ENCODE assay signal across 10 cellular contexts in the genomic region with DNA sequence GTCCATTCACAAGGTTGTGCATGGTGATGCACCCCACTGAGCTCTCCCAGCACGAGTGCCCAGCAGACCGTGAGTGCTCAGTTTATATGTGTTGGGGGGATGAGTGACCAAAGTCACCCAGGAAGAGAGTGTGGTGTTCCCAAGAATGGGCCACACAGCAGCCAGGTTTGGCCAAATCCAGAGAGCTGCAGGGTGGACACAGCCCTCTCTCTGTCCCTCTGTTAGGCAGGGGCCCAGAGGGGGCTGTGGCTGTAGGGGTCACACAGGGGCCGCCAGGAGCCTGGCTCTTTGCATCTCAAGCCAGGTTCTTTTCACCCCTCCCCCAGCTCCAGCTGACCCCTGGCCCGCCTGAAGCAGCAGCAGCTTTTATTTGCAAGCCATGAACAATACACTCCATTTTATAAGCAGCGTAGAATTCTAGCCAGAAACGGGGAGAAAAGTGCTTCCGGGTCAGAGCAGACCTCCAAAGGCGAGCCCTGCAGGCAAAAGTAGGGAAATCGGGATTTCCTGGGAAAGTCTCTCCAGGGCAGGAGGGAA. TPM values are rescaled to one million over a fixed set of nuclear protein-coding genes. Genes with fewer than 3 reads are reported as not detected.
DNase-seq lines count a peak whose midpoint lies in the region; ATAC-seq and TF ChIP-seq lines count a peak whose summit lies in the region.
"Had no signal": no experiment of that assay in that cellular context is flagged by ENCODE, and none has a peak within 500 bp of the region (broad histone marks: within the 10 kb centered on the region; RNA-seq: fewer than 3 reads in every experiment).

No MANE protein-coding gene starts in this region.

- peaks cover 72% of the 10 kb centered on the region for H3K36me3 Mint-ChIP-seq in activated T-helper 2 cell treated with anti-CD3 and anti-CD28 coated beads, Interferon-gamma antibody, Interleukin-2, Interleukin-4, amounts not matched to agents 10 μg/mL and 5 μg/mL and 100 μg/mL, durations not matched to agents 14 hours and 24 hours and 36 hours (ENCODE audit: low read depth)
- peaks cover 0 to 2% of the 10 kb centered on the region in 2 donors for H3K36me3 Mint-ChIP-seq in naive B cell

- intact Hi-C loops in activated T-helper 2 cell treated with anti-CD3 and anti-CD28 coated beads, Interferon-gamma antibody, Interleukin-2, Interleukin-4, amounts not matched to agents 10 μg/mL and 5 μg/mL and 100 μg/mL, durations not matched to agents 14 hours and 24 hours and 36 hours (cut with micrococcal nuclease), result loop anchor here (5.0 kb wide), 1 partner anchor 797 kb away; the partner anchor contains the start of gene HSBP1
- intact Hi-C loops in sciatic nerve (cut with DNase I), result no loop called here

- peak overlapping the region; percentile 57 for H3K27ac ChIP-seq in AG04450 (ENCODE audit: low read depth, low read length)
- H3K27ac ChIP-seq: body of pancreas had no signal

- H3K9me3 ChIP-seq in AG04450 (ENCODE audit: control insufficient read depth, insufficient read depth, low read length), result peaks cover 13% of the 10 kb centered on the region
- H3K9me3 ChIP-seq: body of pancreas had no signal

- ATAC-seq in naive B cell (ENCODE audit: low read depth in 2 of 2), result no peak
- ATAC-seq in HG03025 (IDR thresholded peaks at IDR 0.05; ENCODE audit: low FRiP score, unreplicated experiment), result no peak
- ATAC-seq in sciatic nerve, result no peak
- ATAC-seq: body of pancreas had no signal

- DNase-seq in AG04450 (ENCODE audit: low read depth, low spot score), result no peak
- DNase-seq in H7, result peak; percentile 68
- DNase-seq in activated T-helper 2 cell treated with anti-CD3 and anti-CD28 coated beads, Interferon-gamma antibody, Interleukin-2, Interleukin-4, amounts not matched to agents 10 μg/mL and 5 μg/mL and 100 μg/mL, durations not matched to agents 14 hours and 24 hours and 36 hours (ENCODE audit: low spot score), result no peak
- no peak for DNase-seq in naive B cell
- no peak for DNase-seq in globus pallidus (ENCODE audit: low spot score)
- DNase-seq in occipital lobe (lab: John Stamatoyannopoulos, UW), result no peak
- no peak for DNase-seq in sciatic nerve (ENCODE audit: low spot score)
- DNase-seq: body of pancreas; stimulated activated CD4-positive, alpha-beta T cell treated with anti-CD3 and anti-CD28 coated beads, Interleukin-4, amount 100 ng/mL, for 1 hour had no signal

- no peaks in the 10 kb centered on the region for H3K9me3 Mint-ChIP-seq in activated T-helper 2 cell treated with anti-CD3 and anti-CD28 coated beads, Interferon-gamma antibody, Interleukin-2, Interleukin-4, amounts not matched to agents 10 μg/mL and 5 μg/mL and 100 μg/mL, durations not matched to agents 14 hours and 24 hours and 36 hours
- H3K9me3 Mint-ChIP-seq in naive B cell, result no peaks in the 10 kb centered on the region

- peak overlapping the region; percentile 87 for H3K27ac Mint-ChIP-seq in activated T-helper 2 cell treated with anti-CD3 and anti-CD28 coated beads, Interferon-gamma antibody, Interleukin-2, Interleukin-4, amounts not matched to agents 10 μg/mL and 5 μg/mL and 100 μg/mL, durations not matched to agents 14 hours and 24 hours and 36 hours
- peak overlapping the region in 5 of 6 donors; percentile 40 to 87 (median 54) for H3K27ac Mint-ChIP-seq in naive B cell

- H3K4me1 Mint-ChIP-seq in activated T-helper 2 cell treated with anti-CD3 and anti-CD28 coated beads, Interferon-gamma antibody, Interleukin-2, Interleukin-4, amounts not matched to agents 10 μg/mL and 5 μg/mL and 100 μg/mL, durations not matched to agents 14 hours and 24 hours and 36 hours (ENCODE audit: low read depth), result peaks cover 87% of the 10 kb centered on the region
- peaks cover 66 to 93% (median 90%) of the 10 kb centered on the region in 3 donors for H3K4me1 Mint-ChIP-seq in naive B cell

- no peaks in the 10 kb centered on the region for H3K27me3 Mint-ChIP-seq in activated T-helper 2 cell treated with anti-CD3 and anti-CD28 coated beads, Interferon-gamma antibody, Interleukin-2, Interleukin-4, amounts not matched to agents 10 μg/mL and 5 μg/mL and 100 μg/mL, durations not matched to agents 14 hours and 24 hours and 36 hours (ENCODE audit: low read depth)
- no peaks in the 10 kb centered on the region for H3K27me3 Mint-ChIP-seq in naive B cell

- no peaks in the 10 kb centered on the region; the same call in none of the 2 replicates for H3K36me3 ChIP-seq in H7 (replicated peaks; ENCODE audit: control insufficient read depth, insufficient read depth, low read length)

- H3K4me3 ChIP-seq in AG04450 (ENCODE audit: low read depth, low read length) (no peak overlapping the region), H7 (ENCODE audit: insufficient read depth, low read depth, low read length) (no peak overlapping the region)
- H3K4me3 ChIP-seq: body of pancreas had no signal

- peak overlapping the region; percentile 57 for H3K4me3 Mint-ChIP-seq in activated T-helper 2 cell treated with anti-CD3 and anti-CD28 coated beads, Interferon-gamma antibody, Interleukin-2, Interleukin-4, amounts not matched to agents 10 μg/mL and 5 μg/mL and 100 μg/mL, durations not matched to agents 14 hours and 24 hours and 36 hours (ENCODE audit: low read depth)
- peak overlapping the region in 3 of 8 donors; percentile 44 to 61 (median 55) for H3K4me3 Mint-ChIP-seq in naive B cell

- POLR2A ChIA-PET in AG04450 (lab: Yijun Ruan, JAX), result interaction anchor here (2.2 kb wide), 1 partner anchor 14 kb away, joined by 13 read pairs; the partner anchor contains the start of gene COTL1

- no peaks in the 10 kb centered on the region for H3K27me3 ChIP-seq in AG04450 (ENCODE audit: control insufficient read depth, insufficient read depth, low read length)
- no peaks in the 10 kb centered on the region for H3K27me3 ChIP-seq in H7 (ENCODE audit: control insufficient read depth, insufficient read depth, low read length)
- H3K27me3 ChIP-seq: body of pancreas had no signal

- CTCF ChIA-PET in AG04450 (lab: Charles Lee), result no interaction called here

- TF ChIP-seq CTCF in AG04450 (IDR thresholded peaks at IDR 0.05; ENCODE audit: low read depth, low read length), result no peak

RNA-seq across cellular contexts. Expression of gene COTL1, which starts 13.3 kb away (rescaled TPM):
- polyA plus RNA-seq in AG04450 (2011; rRNA removed) (153 and 197 TPM in 2 replicates), naive B cell (ENCODE audit: low read depth in 6 of 6) (100 to 1,000 TPM; 167 to 439 (median 373) TPM)
- polyA minus RNA-seq in AG04450 (2011; rRNA and poly(A)+ RNA removed), result 83.5 and 92.2 TPM in 2 replicates
- 114 and 118 TPM in 2 replicates for total RNA-seq in H7 (2014; rRNA removed; shearing (Covaris generic))
- 478 and 483 TPM in 2 replicates for total RNA-seq in activated T-helper 2 cell treated with anti-CD3 and anti-CD28 coated beads, Interferon-gamma antibody, Interleukin-2, Interleukin-4, amounts not matched to agents 10 μg/mL and 5 μg/mL and 100 μg/mL, durations not matched to agents 14 hours and 24 hours and 36 hours
- total RNA-seq in occipital lobe (89.7 TPM), sciatic nerve (77.9 TPM)

RNA-seq across cellular contexts. Expression of gene KLHL36, which starts 43.8 kb away (rescaled TPM):
- 32.6 and 38.3 TPM in 2 replicates for polyA plus RNA-seq in AG04450 (2011; rRNA removed)
- 53.1 and 66.7 TPM in 2 replicates for polyA minus RNA-seq in AG04450 (2011; rRNA and poly(A)+ RNA removed)
- total RNA-seq in H7 (2014; rRNA removed; shearing (Covaris generic)), result 76.6 and 92.3 TPM in 2 replicates
- total RNA-seq in activated T-helper 2 cell treated with anti-CD3 and anti-CD28 coated beads, Interferon-gamma antibody, Interleukin-2, Interleukin-4, amounts not matched to agents 10 μg/mL and 5 μg/mL and 100 μg/mL, durations not matched to agents 14 hours and 24 hours and 36 hours, result 57.7 and 59.6 TPM in 2 replicates
- 10 to 100 TPM; 29.7 to 40.3 (median 37.5) TPM for polyA plus RNA-seq in naive B cell (ENCODE audit: low read depth in 6 of 6)
- total RNA-seq in occipital lobe, result 75.2 TPM
- 60.2 TPM for total RNA-seq in sciatic nerve
